ENCODE assay signal across 8 cellular contexts in genomic region chr3:5122030-5122740, GRCh38. TPM values are rescaled to one million over a fixed set of nuclear protein-coding genes. Genes with fewer than 3 reads are reported as not detected.
A peak's percentile ranks its signal among the peaks of the same experiment; 100 is the strongest.
DNase-seq lines count a peak whose midpoint lies in the region; ATAC-seq and TF ChIP-seq lines count a peak whose summit lies in the region.

ARL8B (plus strand) TSS chr3:5122292; CDS start chr3:5122466, 174 bp downstream.

- H3K36me3 Mint-ChIP-seq in activated CD8-positive, alpha-beta T cell treated with anti-CD3 and anti-CD28 coated beads for 36 hours (ENCODE audit: low read depth), result peaks cover 6% of the 10 kb centered on the region

- H3K9me3 ChIP-seq in lower lobe of right lung, result no peaks in the 10 kb centered on the region

- peaks cover 46% of the 10 kb centered on the region for H3K4me1 ChIP-seq in lower lobe of right lung

- DNase-seq in CD1c-positive myeloid dendritic cell (ENCODE audit: extremely low spot score), result peak; percentile 95
- DNase-seq in GM19240 (ENCODE audit: insufficient read length, low spot score), result peak; percentile 91
- DNase-seq in NCI-H82 treated with DMSO at 0.1 percent for 48 hours (lab: John Stamatoyannopoulos, UW; ENCODE audit: unreplicated experiment), result peak; percentile 40
- peak; percentile 95 for DNase-seq in activated CD8-positive, alpha-beta T cell treated with anti-CD3 and anti-CD28 coated beads for 36 hours
- peak; percentile 93 for DNase-seq in ecto neural progenitor cell (ENCODE audit: low spot score)
- peak; percentile 95 for DNase-seq in lower lobe of right lung
- peak; percentile 74 to 91 (median 79) for DNase-seq in stimulated activated CD4-positive, alpha-beta T cell treated with anti-CD3 and anti-CD28 coated beads, TNF-alpha, amount 100 ng/mL, for 1 hour (ENCODE audit: low read depth in 3 of 3, low spot score in 1 of 3)

- peak; percentile 98 for ATAC-seq in HG03457 (IDR thresholded peaks at IDR 0.05; ENCODE audit: unreplicated experiment)
- peak; percentile 97 for ATAC-seq in activated CD8-positive, alpha-beta T cell treated with anti-CD3 and anti-CD28 coated beads for 36 hours
- peak; percentile 98 to 99 for ATAC-seq in lower lobe of right lung

- CTCF ChIA-PET in activated CD8-positive, alpha-beta T cell treated with anti-CD3 and anti-CD28 coated beads for 36 hours (lab: Charles Lee), result interaction anchor here (0.7 to 2.8 kb wide), 17 partner anchors 10 to 1778 kb away, joined by 3 to 9 read pairs (median 4); partner anchors contain the start of gene BHLHE40

- peak within 1 kb of the TSS; percentile 86 for H3K4me3 Mint-ChIP-seq in activated CD8-positive, alpha-beta T cell treated with anti-CD3 and anti-CD28 coated beads for 36 hours

- H3K27ac Mint-ChIP-seq in activated CD8-positive, alpha-beta T cell treated with anti-CD3 and anti-CD28 coated beads for 36 hours, result peak within 1 kb of the TSS; percentile 92

- no peaks in the 10 kb centered on the region for H3K27me3 ChIP-seq in lower lobe of right lung (ENCODE audit: low read depth)

- TF ChIP-seq CTCF in activated CD8-positive, alpha-beta T cell treated with anti-CD3 and anti-CD28 coated beads for 36 hours (IDR thresholded peaks at IDR 0.05), result peak; percentile 95
- peak; percentile 97 for TF ChIP-seq CTCF in lower lobe of right lung (IDR thresholded peaks at IDR 0.05)

- peak within 1 kb of the TSS; percentile 100 for H3K4me3 ChIP-seq in lower lobe of right lung

- H3K27ac ChIP-seq in lower lobe of right lung, result peak within 1 kb of the TSS; percentile 97

- H3K27me3 Mint-ChIP-seq in activated CD8-positive, alpha-beta T cell treated with anti-CD3 and anti-CD28 coated beads for 36 hours, result no peaks in the 10 kb centered on the region

- H3K9me3 Mint-ChIP-seq in activated CD8-positive, alpha-beta T cell treated with anti-CD3 and anti-CD28 coated beads for 36 hours, result no peaks in the 10 kb centered on the region

- H3K4me1 Mint-ChIP-seq in activated CD8-positive, alpha-beta T cell treated with anti-CD3 and anti-CD28 coated beads for 36 hours (ENCODE audit: low read depth), result peaks cover 41% of the 10 kb centered on the region

- POLR2A ChIA-PET in activated CD8-positive, alpha-beta T cell treated with anti-CD3 and anti-CD28 coated beads for 36 hours (lab: Charles Lee), result interaction anchor here (0.7 to 6.1 kb wide), 11 partner anchors 9 to 189 kb away, joined by 3 to 36 read pairs (median 5); partner anchors contain the start of genes BHLHE40 and EDEM1

- peaks cover 4% of the 10 kb centered on the region for H3K36me3 ChIP-seq in lower lobe of right lung

- intact Hi-C loops in activated CD8-positive, alpha-beta T cell treated with anti-CD3 and anti-CD28 coated beads for 36 hours (cut with micrococcal nuclease), result loop anchor here (5.0 kb wide), 1 partner anchor 70 kb away; no protein-coding TSS in a partner anchor
- intact Hi-C loops in lower lobe of right lung (cut with DNase I), result no loop called here

RNA-seq across cellular contexts. Expression of gene ARL8B, which starts in this region (rescaled TPM):
- total RNA-seq in activated CD8-positive, alpha-beta T cell treated with anti-CD3 and anti-CD28 coated beads for 36 hours, result 10 to 100 TPM; 33.9 to 38.9 TPM
- 90.6 TPM for total RNA-seq in lower lobe of right lung

Comparison
In these comparisons a context has a peak if more than half of its experiments do, and no peak if none do; other contexts are left out.
1. Peak in every context shown above with its lines: DNase-seq, ATAC-seq, H3K4me3 ChIP-seq and H3K27ac ChIP-seq.
2. DNase-seq: peak in every context shown above with its lines; median percentile 95 in CD1c-positive myeloid dendritic cell; 95 in activated CD8-positive, alpha-beta T cell treated with anti-CD3 and anti-CD28 coated beads for 36 hours; 95 in lower lobe of right lung; 93 in ecto neural progenitor cell; 91 in GM19240; 79 in stimulated activated CD4-positive, alpha-beta T cell treated with anti-CD3 and anti-CD28 coated beads, TNF-alpha, amount 100 ng/mL, for 1 hour; 40 in NCI-H82 treated with DMSO at 0.1 percent for 48 hours.